In the genomic region with DNA sequence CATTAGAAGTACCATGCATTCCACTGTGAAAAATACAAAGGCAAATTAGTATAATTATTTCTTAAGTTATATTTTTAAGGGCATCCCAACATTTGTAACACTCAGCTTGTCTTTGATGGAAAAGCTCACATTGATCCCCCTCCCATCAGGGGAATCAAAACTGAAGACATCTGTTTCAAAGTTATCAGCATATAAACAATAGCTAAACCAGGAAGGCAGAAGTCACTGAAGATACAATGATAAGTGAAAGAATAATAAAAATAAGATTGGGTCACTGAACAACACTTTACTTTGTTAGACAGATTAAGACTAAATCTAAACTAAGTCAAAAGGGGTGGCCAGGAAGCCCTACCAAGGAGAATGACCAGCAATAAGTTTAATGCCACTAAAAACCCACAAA, we compare ENCODE assay signal across 24 cellular contexts.
"Had no signal": no experiment of that assay in that cellular context is flagged by ENCODE, and none has a peak within 500 bp of the region (broad histone marks: within the 10 kb centered on the region; RNA-seq: fewer than 3 reads in every experiment).

No MANE protein-coding gene starts in this region.

- H3K4me1 ChIP-seq: colonic mucosa, esophagus squamous epithelium, gastrocnemius medialis, heart right ventricle, left lung, lower lobe of right lung had no signal

- FAIRE-seq: islet of Langerhans, keratinocyte had no signal

- H3K27ac ChIP-seq: colonic mucosa, dorsolateral prefrontal cortex, epithelial cell of prostate, esophagus squamous epithelium, gastrocnemius medialis, heart right ventricle, left lung, lower lobe of right lung had no signal

- DNase-seq: colonic mucosa; cortex of kidney; dorsolateral prefrontal cortex; effector CD4-positive, alpha-beta T cell; effector memory CD4-positive, alpha-beta T cell; erythroblast; esophagus squamous epithelium; foreskin fibroblast; foreskin melanocyte; gastrocnemius medialis; glutamatergic neuron; head of caudate nucleus; heart right ventricle; hippocampal formation; left cardiac atrium; left lung; left ventricle myocardium superior; lower lobe of right lung; mucosa of descending colon; naive B cell; naive thymus-derived CD8-positive, alpha-beta T cell had no signal

- H3K36me3 ChIP-seq: colonic mucosa, esophagus squamous epithelium, gastrocnemius medialis, heart right ventricle, left lung, lower lobe of right lung had no signal

- H3K4me3 ChIP-seq: colonic mucosa, dorsolateral prefrontal cortex, esophagus squamous epithelium, gastrocnemius medialis, heart right ventricle, left lung, lower lobe of right lung, mucosa of descending colon had no signal

- H3K27me3 ChIP-seq: colonic mucosa, dorsolateral prefrontal cortex, esophagus squamous epithelium, gastrocnemius medialis, heart right ventricle, left lung had no signal

- H3K9me3 ChIP-seq: colonic mucosa, esophagus squamous epithelium, gastrocnemius medialis, heart right ventricle, left lung, lower lobe of right lung, mucosa of descending colon had no signal
